ENCODE assay signal across 1 cellular context in the genomic region with DNA sequence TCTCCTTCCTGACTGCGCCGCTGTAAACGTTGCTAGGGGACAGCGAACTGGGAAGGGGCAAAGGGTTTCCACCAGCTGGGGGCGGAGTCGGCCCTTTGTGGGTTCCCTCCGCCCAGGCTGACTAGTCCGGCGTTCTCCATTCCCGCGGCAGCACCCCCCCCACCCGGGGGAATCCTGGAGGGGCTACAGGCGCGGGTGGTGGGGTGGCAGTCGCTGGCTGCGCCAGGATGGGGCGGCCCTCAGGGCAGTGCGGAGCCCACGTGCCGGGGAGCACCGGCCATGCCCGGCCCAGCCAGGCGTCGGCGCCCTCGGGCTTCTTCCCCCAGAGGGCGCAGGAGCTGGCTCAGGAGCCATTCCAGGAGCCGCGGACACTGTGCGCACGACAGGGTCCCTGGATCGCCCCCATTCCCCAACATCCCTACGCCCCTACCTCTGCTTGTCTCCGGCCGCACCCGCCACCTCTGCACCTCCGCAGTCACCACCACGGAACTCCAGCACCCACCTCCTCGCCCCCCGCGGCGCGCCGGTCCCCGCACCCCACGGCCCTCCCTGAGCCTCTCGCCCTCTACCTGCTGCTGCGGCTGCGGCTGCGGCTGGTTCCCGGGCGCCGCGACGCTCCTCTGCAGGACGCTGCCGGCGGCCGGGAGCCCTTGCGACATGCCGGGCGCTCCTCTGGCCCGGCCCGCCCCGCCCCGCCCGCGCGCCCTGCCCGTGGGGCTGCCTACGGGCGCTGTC.
TF ChIP-seq lines count a peak whose summit lies in the region.

No MANE protein-coding gene starts in this region.

TF ChIP-seq in GM12878, 131 proteins besides CTCF, POLR2A, EP300 and RAD21 (continued from another document):
- TF ChIP-seq E4F1 (IDR thresholded peaks at IDR 0.05; ENCODE audit: borderline replicate concordance, partially characterized antibody) (no peak), ZNF687 (IDR thresholded peaks at IDR 0.05) (peak; percentile 64; the same call in 1 of the 2 replicates), BACH1 (IDR thresholded peaks at IDR 0.05; ENCODE audit: borderline replicate concordance) (peak; percentile 9; the same call in 1 of the 2 replicates), ZNF217 (IDR thresholded peaks at IDR 0.05) (no peak), SUPT20H (IDR thresholded peaks at IDR 0.05; ENCODE audit: borderline replicate concordance, control insufficient read depth, low read depth, low read length) (no peak), PKNOX1 (IDR thresholded peaks at IDR 0.05) (no peak)
